Comparison of ENCODE assay signal across 8 cellular contexts in genomic region chr7:47669178-47669878, GRCh38.
DNase-seq lines count a peak whose midpoint lies in the region; ATAC-seq, FAIRE-seq and TF ChIP-seq lines count a peak whose summit lies in the region.

No MANE protein-coding gene starts in this region.

- H3K4me3 ChIP-seq in GM12878 (no peak overlapping the region), transverse colon (no peak overlapping the region)

- peak in 1 of 3 experiments; percentile 5; a peak in 1 of 6 replicates for TF ChIP-seq CTCF in GM12878 (IDR thresholded peaks at IDR 0.05 in 2 of 3, conservative IDR thresholded peaks at IDR 0.05 in 1 of 3; ENCODE audit: control insufficient read depth in 2 of 3, extremely low read depth in 1 of 3, insufficient read depth in 1 of 3, low read depth in 3 of 3, low read length in 3 of 3)
- TF ChIP-seq CTCF in transverse colon (IDR thresholded peaks at IDR 0.05), result no peak

- H3K79me2 ChIP-seq in GM12878 (ENCODE audit: control insufficient read depth, insufficient read depth, low read length), result no peaks in the 10 kb centered on the region

- H3K9ac ChIP-seq in GM12878 (ENCODE audit: control insufficient read depth, insufficient read depth, low read length), result peak overlapping the region; percentile 64

- CTCF ChIA-PET in GM12878 (lab: Yijun Ruan, JAX), result no interaction called here

- TF ChIP-seq POLR2A in GM12878 (IDR thresholded peaks at IDR 0.05; ENCODE audit: low read depth, low read length) (0 out of 2 replicates have a peak, but pooled peaks have one; percentile 30), transverse colon (IDR thresholded peaks at IDR 0.05) (no peak)

- TF ChIP-seq EP300 in GM12878 (IDR thresholded peaks at IDR 0.05; ENCODE audit: borderline replicate concordance in 1 of 2, control insufficient read depth in 1 of 2, low read depth in 2 of 2, low read length in 2 of 2) (peak; percentile 20 to 58; a peak in 2 of 4 replicates), transverse colon (IDR thresholded peaks at IDR 0.05; ENCODE audit: low read depth) (no peak)

- ATAC-seq in GM18499 (IDR thresholded peaks at IDR 0.05; ENCODE audit: insufficient read depth, unreplicated experiment) (peak; percentile 80), GM12878 (peak; percentile 97), left lobe of liver (peak; percentile 80)

- H3K27me3 ChIP-seq in GM12878 (replicated peaks in 1 of 2; ENCODE audit: control insufficient read depth in 2 of 2, insufficient read depth in 2 of 2, low read length in 1 of 2) (no peaks in the 10 kb centered on the region), transverse colon (no peaks in the 10 kb centered on the region)

- FAIRE-seq in GM12878 (lab: Jason Lieb, UNC), result peak; percentile 98

- no peaks in the 10 kb centered on the region for H4K20me1 ChIP-seq in GM12878 (ENCODE audit: control insufficient read depth, insufficient read depth)

- DNase-seq in HCEC 1CT, result peak; percentile 95
- peak; percentile 96 for DNase-seq in M059J (ENCODE audit: low read depth)
- DNase-seq in GM12878 (ENCODE audit: low read depth, low spot score), result peak; percentile 90
- peak; percentile 50 for DNase-seq in left lobe of liver (ENCODE audit: low spot score)
- DNase-seq in transverse colon, result peak; percentile 73
- DNase-seq in activated naive CD4-positive, alpha-beta T cell (lab: John Stamatoyannopoulos, UW), result no peak
- no peak for DNase-seq in midbrain (lab: John Stamatoyannopoulos, UW)

- peak overlapping the region; percentile 71 for H3K4me2 ChIP-seq in GM12878 (ENCODE audit: control insufficient read depth, insufficient read depth)

- H3K36me3 ChIP-seq in GM12878 (ENCODE audit: control insufficient read depth in 2 of 2, insufficient read depth in 2 of 2, low read length in 1 of 2) (no peaks in the 10 kb centered on the region), transverse colon (no peaks in the 10 kb centered on the region)

- whole genome bisulfite sequencing in GM12878 (ENCODE audit: insufficient coverage, insufficient replicate concordance, low lambda C conversion rate, missing lambda C conversion rate), result 23% methylated on average over 10 of the region's 10 CpGs
- 48 to 66% methylated on average over 8 to 10 of the region's 10 CpGs for WGBS in transverse colon (ENCODE audit: low coverage in 1 of 2), 2 donors

- H3K27ac ChIP-seq in GM12878 (ENCODE audit: control insufficient read depth, insufficient read depth) (peak overlapping the region; percentile 73), transverse colon (peak overlapping the region; percentile 53 to 70 (median 66))

- RAD21 ChIA-PET in GM12878 (lab: Charles Lee; ENCODE audit: unreplicated experiment), result no interaction called here

- no TSS peak for BruUV-seq in GM12878 (replicated peaks; lab: Mats Ljungman, UMichigan)

- POLR2A ChIA-PET in GM12878 (lab: Charles Lee), result interaction anchor here (0.7 kb wide), 1 partner anchor 21 kb away, joined by 9 read pairs; no protein-coding TSS in a partner anchor

- TF ChIP-seq RAD21 in GM12878 (IDR thresholded peaks at IDR 0.05; ENCODE audit: insufficient read depth, low read depth, low read length), result peak; percentile 24

- intact Hi-C loops in GM12878 (cut with micrococcal nuclease; ENCODE audit: unreplicated experiment) (no loop called here), transverse colon (cut with DNase I; ENCODE audit: low total_unique reads) (no loop called here)

- SMC1A ChIA-PET in GM12878 (lab: Charles Lee; ENCODE audit: uncharacterized antibody, unreplicated experiment), result no interaction called here

- H2AFZ ChIP-seq in GM12878 (ENCODE audit: control insufficient read depth, low read depth, low read length), result peak overlapping the region; percentile 25

- H3K4me1 ChIP-seq in GM12878 (ENCODE audit: control insufficient read depth, insufficient read depth, low read length) (peaks cover 36% of the 10 kb centered on the region), transverse colon (no peaks in the 10 kb centered on the region)

- H3K9me3 ChIP-seq in GM12878 (replicated peaks; ENCODE audit: control insufficient read depth, insufficient read depth, low read length), result no peaks in the 10 kb centered on the region
- no peaks in the 10 kb centered on the region for H3K9me3 ChIP-seq in transverse colon

- in situ Hi-C loops in GM12878 (cut with MboI), result no loop called here
- in situ Hi-C loops in transverse colon (cut with MboI; ENCODE audit: low pct_ligation_motif_present in 1 of 4, low pct_unique_long_range_greater_than_20kb in 1 of 4, low sequenced_read_pairs in 3 of 4), result no loop called here

TF ChIP-seq in GM12878, 131 proteins besides CTCF, POLR2A, EP300 and RAD21 (continues in another document):
- TF ChIP-seq NBN (IDR thresholded peaks at IDR 0.05) (0 out of 2 replicates have a peak, but pooled peaks have one; percentile 33), POLR2AphosphoS2 (IDR thresholded peaks at IDR 0.05; ENCODE audit: low read depth, low read length) (no peak), FOS (IDR thresholded peaks at IDR 0.05; ENCODE audit: borderline replicate concordance, extremely low read depth, insufficient read length) (no peak), BMI1 (IDR thresholded peaks at IDR 0.05; ENCODE audit: borderline replicate concordance) (no peak), KDM1A (IDR thresholded peaks at IDR 0.05; ENCODE audit: borderline replicate concordance) (no peak), SIN3A (IDR thresholded peaks at IDR 0.05; ENCODE audit: low read depth, low read length) (no peak), NR2F1 (conservative IDR thresholded peaks at IDR 0.05) (no peak), NFIC (IDR thresholded peaks at IDR 0.05; ENCODE audit: low read depth, low read length) (peak; percentile 58), RUNX3 (IDR thresholded peaks at IDR 0.05; ENCODE audit: low read length) (peak; percentile 82), SMC3 (IDR thresholded peaks at IDR 0.05; ENCODE audit: borderline replicate concordance, low read length) (no peak; the same call in 1 of the 2 replicates), E2F4 (IDR thresholded peaks at IDR 0.05; ENCODE audit: low read depth, low read length) (no peak), ZBTB4 (CRISPR knock-in tag; IDR thresholded peaks at IDR 0.05) (no peak), POLR2AphosphoS5 (IDR thresholded peaks at IDR 0.05; ENCODE audit: low read length) (no peak), NFYA (IDR thresholded peaks at IDR 0.05; ENCODE audit: borderline replicate concordance, low read depth, low read length) (no peak), SREBF1 (IDR thresholded peaks at IDR 0.05; ENCODE audit: low read length) (no peak), RFX5 (IDR thresholded peaks at IDR 0.05; ENCODE audit: low read depth, low read length) (no peak), STAT3 (IDR thresholded peaks at IDR 0.05; ENCODE audit: low read depth, low read length) (no peak)

Comparison
In these comparisons a context has a peak if more than half of its experiments do, and no peak if none do; other contexts are left out.
1. DNase-seq: peak in HCEC 1CT (single experiment), M059J (single experiment), GM12878 (single experiment), left lobe of liver (single experiment) and transverse colon (single experiment); none in activated naive CD4-positive, alpha-beta T cell (0 of 4) and midbrain (single experiment).
2. Peak in every context shown above with its lines, with median percentiles within 50 percentile points of each other: ATAC-seq.